In the genomic region with DNA sequence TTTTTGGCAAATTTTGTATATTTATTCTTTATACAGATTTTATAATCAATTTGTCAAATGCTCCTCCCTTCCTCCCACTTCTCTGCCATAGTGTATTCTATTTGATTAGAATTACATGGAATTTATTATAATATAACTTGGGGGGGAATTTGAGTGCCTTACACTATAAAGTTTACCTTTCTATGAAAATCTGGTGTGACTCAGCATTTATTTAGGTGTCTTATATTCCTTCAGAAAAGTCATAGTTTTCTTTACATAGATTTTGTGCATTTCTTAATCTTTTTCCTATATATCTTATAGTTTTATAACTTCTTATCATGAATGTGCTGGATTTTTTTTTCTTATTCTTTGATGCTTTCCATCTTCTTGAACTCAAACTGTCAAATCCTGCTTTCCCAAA, we compare ENCODE assay signal across 2 cellular contexts.
TF ChIP-seq lines count a peak whose summit lies in the region.

No MANE protein-coding gene starts in this region.

TF ChIP-seq in GM23338, 12 proteins besides CTCF, POLR2A, EP300 and RAD21 (continued from another document):
- TF ChIP-seq JUNB (IDR thresholded peaks at IDR 0.05; ENCODE audit: unreplicated experiment) (no peak), ZNF114 (CRISPR knock-in tag; IDR thresholded peaks at IDR 0.05) (no peak)
TF ChIP-seq in GM23338: peak in this region for 0.

TF ChIP-seq in K562, 482 proteins besides CTCF, POLR2A, EP300 and RAD21 (continued from another document):
- no peak for TF ChIP-seq MGA (IDR thresholded peaks at IDR 0.05)
TF ChIP-seq in K562: peak in this region for 8.
